Comparison of ENCODE assay signal across 16 cellular contexts in the genomic region with DNA sequence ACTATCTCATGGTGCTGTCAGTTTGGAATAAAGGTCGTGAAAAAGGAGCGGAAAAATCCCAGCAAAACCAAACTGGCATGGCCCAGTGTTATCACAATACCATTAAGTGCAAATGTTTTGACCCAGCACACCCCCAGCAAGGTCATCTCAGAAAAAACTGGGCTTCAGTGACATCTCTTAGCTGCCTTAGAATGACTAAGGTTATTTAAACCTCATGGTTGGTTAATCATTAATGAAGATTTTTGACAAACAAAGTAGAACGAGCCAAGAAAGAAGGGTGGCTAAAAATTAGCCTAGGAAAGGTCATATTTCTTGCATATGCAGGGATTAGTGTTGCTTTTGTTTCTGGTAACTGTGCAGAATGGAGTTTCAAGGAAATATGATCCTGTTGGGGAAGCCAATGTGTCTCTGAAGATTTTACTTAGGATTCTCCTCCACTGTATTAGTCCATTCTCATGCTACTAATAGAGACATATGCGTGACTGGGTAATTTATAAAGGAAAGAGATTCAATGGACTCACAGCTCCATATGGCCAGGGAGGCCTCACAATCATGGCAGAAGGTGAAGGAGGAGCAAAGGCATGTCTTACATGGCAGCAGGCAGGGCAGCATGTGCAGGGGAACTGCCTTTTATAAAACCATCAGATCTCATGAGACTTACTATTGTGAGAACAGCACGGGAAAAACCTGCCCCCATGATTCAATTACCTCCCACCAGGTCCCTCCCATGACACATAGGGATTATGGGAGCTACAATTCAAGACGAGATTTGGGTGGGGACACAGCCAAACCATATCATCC.
DNase-seq lines count a peak whose midpoint lies in the region; ATAC-seq, FAIRE-seq and TF ChIP-seq lines count a peak whose summit lies in the region.
"Had no signal": no experiment of that assay in that cellular context is flagged by ENCODE, and none has a peak within 500 bp of the region (broad histone marks: within the 10 kb centered on the region; RNA-seq: fewer than 3 reads in every experiment).

No MANE protein-coding gene starts in this region.

- no peaks in the 10 kb centered on the region for H3K9me3 ChIP-seq in kidney (ENCODE audit: control insufficient read depth in 1 of 2, low read length in 2 of 2)
- H3K9me3 ChIP-seq: vagina had no signal

- FAIRE-seq in kidney (lab: Jason Lieb, UNC), result peak; percentile 97

- H3K27ac ChIP-seq in kidney (ENCODE audit: low read depth in 2 of 2, low read length in 2 of 2), result peak overlapping the region; percentile 79 to 91
- H3K27ac ChIP-seq: epithelial cell of prostate, vagina had no signal

- peaks cover 0 to 2% of the 10 kb centered on the region in 2 donors for H3K36me3 ChIP-seq in kidney (ENCODE audit: control insufficient read depth in 1 of 2, insufficient read depth in 2 of 2, low read length in 2 of 2)
- H3K36me3 ChIP-seq: vagina had no signal

- no peak overlapping the region for H3K4me3 ChIP-seq in kidney (ENCODE audit: low read length in 2 of 2)
- H3K4me3 ChIP-seq: vagina had no signal

- intact Hi-C loops in kidney (cut with DNase I), result no loop called here

- H3K4me1 ChIP-seq in kidney (ENCODE audit: control insufficient read depth in 1 of 2, insufficient read depth in 1 of 2, low read depth in 1 of 2, low read length in 2 of 2), result peaks cover 24 to 26% of the 10 kb centered on the region in 2 donors
- H3K4me1 ChIP-seq: vagina had no signal

- DNase-seq in LoVo (ENCODE audit: low spot score) (peak; percentile 75), kidney (no peak), renal cortical epithelial cell (ENCODE audit: low read depth) (peak; percentile 97), epidermal melanocyte (ENCODE audit: insufficient read length, low spot score) (no peak), NCI-H1105 (lab: John Stamatoyannopoulos, UW) (no peak), NCI-H446 (lab: John Stamatoyannopoulos, UW) (no peak)
- DNase-seq: activated effector memory CD4-positive, alpha-beta T cell treated with Interleukin-2 at 50 U/mL for 16 hours; NCI-H1694 treated with DMSO at 0.1 percent for 48 hours; NCI-H69; PC-3; posterior cingulate gyrus; stimulated activated naive CD8-positive, alpha-beta T cell treated with anti-CD3 and anti-CD28 coated beads, Interleukin-15, Interleukin-2, amounts not matched to agents 100 U/mL and 50 U/mL, for 24 hours had no signal

- ATAC-seq in GM18498 (IDR thresholded peaks at IDR 0.05; ENCODE audit: unreplicated experiment) (peak; percentile 44), GM19467 (IDR thresholded peaks at IDR 0.05; ENCODE audit: unreplicated experiment) (no peak)
- ATAC-seq: PC-3; stimulated activated naive CD8-positive, alpha-beta T cell treated with anti-CD3 and anti-CD28 coated beads, Interleukin-15, Interleukin-2, amounts not matched to agents 100 U/mL and 50 U/mL, for 24 hours had no signal

- TF ChIP-seq CTCF in kidney (IDR thresholded peaks at IDR 0.05; ENCODE audit: borderline replicate concordance, extremely low read depth, insufficient read depth), result no peak

- H3K9ac ChIP-seq in kidney (ENCODE audit: low read length in 2 of 2), result peak overlapping the region in 1 of 2 donors; percentile 24

Comparison
In these comparisons a context has a peak if more than half of its experiments do, and no peak if none do; other contexts are left out.
1. DNase-seq: peak in LoVo (single experiment) and renal cortical epithelial cell (single experiment); none in kidney (single experiment), epidermal melanocyte (single experiment), NCI-H1105 (single experiment) and NCI-H446 (0 of 2).